Comparison of ENCODE assay signal across 17 cellular contexts in genomic region chr4:52612341-52612740, GRCh38. TPM values are rescaled to one million over a fixed set of nuclear protein-coding genes. Genes with fewer than 3 reads are reported as not detected.
A peak's percentile ranks its signal among the peaks of the same experiment; 100 is the strongest.
DNase-seq lines count a peak whose midpoint lies in the region; ATAC-seq, FAIRE-seq and TF ChIP-seq lines count a peak whose summit lies in the region.
"Had no signal": no experiment of that assay in that cellular context is flagged by ENCODE, and none has a peak within 500 bp of the region (broad histone marks: within the 10 kb centered on the region; RNA-seq: fewer than 3 reads in every experiment).

No MANE protein-coding gene starts in this region.

- H3K4me1 ChIP-seq in astrocyte (ENCODE audit: insufficient read depth, low read length) = no peaks in the 10 kb centered on the region
- H3K4me1 ChIP-seq in mesendoderm (ENCODE audit: control insufficient read depth, low read depth, low read length) = no peaks in the 10 kb centered on the region
- H3K4me1 ChIP-seq in spleen = no peaks in the 10 kb centered on the region
- no peaks in the 10 kb centered on the region for H3K4me1 ChIP-seq in A673 (ENCODE audit: insufficient read depth, low read length, poor library complexity, severe bottlenecking)
- H3K4me1 ChIP-seq: A549, Caco-2 had no signal

- no peak overlapping the region for H2BK120ac ChIP-seq in mesendoderm (ENCODE audit: low read depth, low read length)

- H3K27ac Mint-ChIP-seq in astrocyte (ENCODE audit: unreplicated experiment) = no peak overlapping the region
- H3K27ac Mint-ChIP-seq: CD14-positive monocyte; CD8-positive, alpha-beta memory T cell had no signal

- peaks cover 4% of the 10 kb centered on the region for H3K4me1 Mint-ChIP-seq in astrocyte (ENCODE audit: low read depth, unreplicated experiment)
- H3K4me1 Mint-ChIP-seq: IgD-negative memory B cell had no signal

- no peak overlapping the region for H4K8ac ChIP-seq in mesendoderm (ENCODE audit: low read depth, low read length)

- H3K23ac ChIP-seq in mesendoderm (ENCODE audit: low read length) = no peak overlapping the region

- no peaks in the 10 kb centered on the region for H3K27me3 Mint-ChIP-seq in astrocyte (ENCODE audit: low read depth, unreplicated experiment)
- H3K27me3 Mint-ChIP-seq: CD8-positive, alpha-beta memory T cell; IgD-negative memory B cell had no signal

- H3K27ac ChIP-seq in astrocyte (ENCODE audit: low read depth, low read length) (no peak overlapping the region), mesendoderm (ENCODE audit: low read depth, low read length) (no peak overlapping the region), spleen (no peak overlapping the region), A673 (ENCODE audit: low read depth, low read length, poor library complexity, severe bottlenecking) (no peak overlapping the region)
- H3K27ac ChIP-seq: A549, GM23248 had no signal

- peak; percentile 26 for FAIRE-seq in astrocyte (lab: Jason Lieb, UNC)
- FAIRE-seq: A549, H54 had no signal

- no peak overlapping the region for H2AFZ ChIP-seq in astrocyte (ENCODE audit: low read depth, low read length)
- H2AFZ ChIP-seq: GM23248 had no signal

- H3K36me3 Mint-ChIP-seq in astrocyte (ENCODE audit: low read depth, unreplicated experiment) = peaks cover 18% of the 10 kb centered on the region

- intact Hi-C loops in spleen (cut with DNase I; ENCODE audit: low total_unique reads) (no loop called here), A673 (cut with micrococcal nuclease; ENCODE audit: unreplicated experiment) (no loop called here)

- H3K4me2 ChIP-seq in astrocyte (ENCODE audit: low read length) (no peak overlapping the region), mesendoderm (ENCODE audit: low read length) (no peak overlapping the region)
- H3K4me2 ChIP-seq: A549 had no signal

- no peak overlapping the region for H3K18ac ChIP-seq in mesendoderm (ENCODE audit: low read length)

- H2BK5ac ChIP-seq in mesendoderm (ENCODE audit: low read length) = no peak overlapping the region

- CTCF ChIA-PET in A673 (lab: Charles Lee) = no interaction called here

- no peak overlapping the region for H3K56ac ChIP-seq in mesendoderm (ENCODE audit: low read length)

- H3K79me1 ChIP-seq in mesendoderm (ENCODE audit: low read length) = peaks cover 3% of the 10 kb centered on the region

- no peak overlapping the region for H3K9ac ChIP-seq in astrocyte (ENCODE audit: low read length)
- no peak overlapping the region for H3K9ac ChIP-seq in mesendoderm (ENCODE audit: low read length)
- H3K9ac ChIP-seq: GM23248 had no signal

- WGBS in mesendoderm (ENCODE audit: extremely low coverage, insufficient coverage, low lambda C conversion rate) = no CpG with 5 or more reads among the region's 1 CpG
- WGBS in spleen, 5 donors = 85 to 100% (median 100%) methylated on average over 1 of the region's 1 CpG

- peaks cover 3% of the 10 kb centered on the region for H4K20me1 ChIP-seq in astrocyte (ENCODE audit: insufficient read depth, low read length)

- POLR2A ChIA-PET in A673 (lab: Charles Lee; ENCODE audit: low non-redundant PET) = no interaction called here

- ATAC-seq in esophagus mucosa = peak; percentile 38
- ATAC-seq: A549, HCT116 had no signal

- H3K36me3 ChIP-seq in astrocyte (ENCODE audit: insufficient read depth, low read length) (peaks cover 3% of the 10 kb centered on the region), mesendoderm (ENCODE audit: control insufficient read depth, insufficient read depth, low read length) (peaks cover 3% of the 10 kb centered on the region), spleen (peaks cover 0 to 47% (median 5%) of the 10 kb centered on the region in 6 donors), A673 (ENCODE audit: insufficient read depth, low read length, poor library complexity, severe bottlenecking) (no peaks in the 10 kb centered on the region)

- no peak overlapping the region for H2BK15ac ChIP-seq in mesendoderm (replicated peaks; ENCODE audit: low read depth)

- no peak overlapping the region for H4K5ac ChIP-seq in mesendoderm (ENCODE audit: low read length)

- H3K9me3 ChIP-seq in astrocyte (ENCODE audit: insufficient read depth, low read depth, low read length) = no peaks in the 10 kb centered on the region
- H3K9me3 ChIP-seq in spleen = no peaks in the 10 kb centered on the region
- no peaks in the 10 kb centered on the region for H3K9me3 ChIP-seq in A673 (ENCODE audit: low read depth, low read length, poor library complexity, severe bottlenecking)
- H3K9me3 ChIP-seq: A549, Caco-2 had no signal

- H2AK5ac ChIP-seq in mesendoderm (ENCODE audit: low read length) = no peak overlapping the region

- TF ChIP-seq POLR2A in spleen (IDR thresholded peaks at IDR 0.05) = no peak

- H3K4ac ChIP-seq in mesendoderm (ENCODE audit: low read depth, low read length) = no peak overlapping the region

- peak; percentile 13 for DNase-seq in RPMI7951 (ENCODE audit: low read depth)
- no peak for DNase-seq in astrocyte (ENCODE audit: low read depth)
- peak; percentile 66 for DNase-seq in mesendoderm
- no peak for DNase-seq in spleen
- DNase-seq in CD1c-positive myeloid dendritic cell (ENCODE audit: extremely low spot score) = no peak
- DNase-seq in nucleus accumbens (lab: John Stamatoyannopoulos, UW) = no peak
- no peak for DNase-seq in A673 (ENCODE audit: low spot score)
- DNase-seq: CD8-positive, alpha-beta memory T cell; DMS53; GM23248 had no signal

- no peak overlapping the region for H3K4me3 Mint-ChIP-seq in astrocyte (ENCODE audit: unreplicated experiment)
- H3K4me3 Mint-ChIP-seq: CD14-positive monocyte; CD8-positive, alpha-beta memory T cell; IgD-negative memory B cell had no signal

- no peaks in the 10 kb centered on the region for H3K27me3 ChIP-seq in astrocyte (ENCODE audit: insufficient read depth, low read length)
- H3K27me3 ChIP-seq in mesendoderm (ENCODE audit: insufficient read depth, low read length, poor library complexity) = no peaks in the 10 kb centered on the region
- no peaks in the 10 kb centered on the region for H3K27me3 ChIP-seq in spleen (replicated peaks in 1 of 7)
- no peaks in the 10 kb centered on the region for H3K27me3 ChIP-seq in A673 (replicated peaks; ENCODE audit: insufficient read depth, low read depth, low read length, poor library complexity)

- BruUV-seq in A673 (replicated peaks; lab: Mats Ljungman, UMichigan) = no TSS peak

- TF ChIP-seq CTCF in astrocyte (IDR thresholded peaks at IDR 0.05; ENCODE audit: insufficient read depth, low read depth, low read length) (no peak), spleen (IDR thresholded peaks at IDR 0.05 in 8 of 11, conservative IDR thresholded peaks at IDR 0.05 in 3 of 11) (no peak), A673 (conservative IDR thresholded peaks at IDR 0.05; ENCODE audit: low read depth, low read length) (no peak)

- H3K4me3 ChIP-seq in astrocyte (ENCODE audit: insufficient read depth, low read depth, low read length) (no peak overlapping the region), mesendoderm (ENCODE audit: low read length) (no peak overlapping the region), spleen (no peak overlapping the region), A673 (ENCODE audit: low read depth, low read length, poor library complexity, severe bottlenecking) (no peak overlapping the region)
- H3K4me3 ChIP-seq: A549, GM23248 had no signal

- no peaks in the 10 kb centered on the region for H3K9me3 Mint-ChIP-seq in astrocyte (ENCODE audit: unreplicated experiment)
- H3K9me3 Mint-ChIP-seq: CD8-positive, alpha-beta memory T cell had no signal

- H3K79me2 ChIP-seq in astrocyte (ENCODE audit: insufficient read depth, low read length) = peaks cover 5% of the 10 kb centered on the region
- no peaks in the 10 kb centered on the region for H3K79me2 ChIP-seq in mesendoderm (ENCODE audit: control insufficient read depth, insufficient read depth, low read length)

RNA-seq across cellular contexts. Expression of gene USP46, which starts 46.8 kb away (rescaled TPM):
- 11.1 and 12.6 TPM in 2 replicates for total RNA-seq in RPMI7951 (2014; rRNA removed; shearing (Covaris generic))
- total RNA-seq in astrocyte (51.2 and 59.0 TPM in 2 replicates), esophagus mucosa (19.7 TPM), spleen (10 to 100 TPM in 5 of 7 donors, 1 to 10 TPM in 2; 6.5 to 17.1 (median 10.9) TPM), A673 (2021) (16.5 and 18.4 TPM in 2 replicates)
- 38.4 TPM for polyA plus RNA-seq in mesendoderm (2013, experiment 1 of 2)
- 41.2 TPM for polyA plus RNA-seq in mesendoderm (2013, experiment 2 of 2)
- 1 to 10 TPM; 1.2 to 2.3 (median 1.5) TPM for polyA plus RNA-seq in spleen

Comparison
In these comparisons a context has a peak if more than half of its experiments do, and no peak if none do; other contexts are left out.
1. DNase-seq: peak in RPMI7951 (single experiment) and mesendoderm (single experiment); none in astrocyte (single experiment), spleen (single experiment), CD1c-positive myeloid dendritic cell (single experiment), nucleus accumbens (0 of 56) and A673 (single experiment).